In the genomic region with DNA sequence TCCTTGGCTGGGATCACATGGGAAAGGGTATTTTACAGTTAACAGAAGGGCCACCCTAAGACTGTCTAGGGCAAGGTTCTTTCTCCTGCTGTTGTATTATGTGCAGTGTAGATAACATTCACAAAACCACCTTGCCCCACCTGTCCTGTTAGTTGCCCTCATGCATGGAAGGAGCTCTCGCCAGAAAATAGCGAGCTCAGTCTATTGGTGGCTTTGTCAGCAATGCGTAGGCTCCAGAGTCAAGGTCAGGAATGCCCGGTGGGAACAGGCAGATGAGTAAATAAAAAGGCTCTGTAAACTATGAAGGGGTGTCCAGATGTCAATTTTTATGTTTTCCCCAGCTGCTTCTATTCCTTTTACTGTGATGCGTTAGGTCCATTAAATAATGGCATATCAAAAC, we compare ENCODE assay signal across 32 cellular contexts.
"Had no signal": no experiment of that assay in that cellular context is flagged by ENCODE, and none has a peak within 500 bp of the region (broad histone marks: within the 10 kb centered on the region; RNA-seq: fewer than 3 reads in every experiment).

No MANE protein-coding gene starts in this region.

- H3K27ac ChIP-seq: Peyer's patch, SJSA1 had no signal

- H3K9me3 ChIP-seq: MG63, Peyer's patch, SJSA1, SK-N-SH had no signal

- FAIRE-seq: bronchial epithelial cell, TTC549 had no signal

- DNase-seq: activated CD4-positive, alpha-beta memory T cell treated with anti-CD3 and anti-CD28 coated beads, Interleukin-2, amount 10 ng/mL, durations not matched to agents 7 days and 5 days; activated CD4-positive, alpha-beta T cell treated with anti-CD3 and anti-CD28 coated beads for 4 hours; activated CD8-positive, alpha-beta memory T cell treated with anti-CD3 and anti-CD28 coated beads for 24 hours; activated CD8-positive, alpha-beta memory T cell treated with anti-CD3 and anti-CD28 coated beads, Interleukin-2, amount 10 ng/mL, durations not matched to agents 7 days and 5 days; activated CD8-positive, alpha-beta memory T cell treated with anti-CD3 and anti-CD28 coated beads, Interleukin-2, amount 50 U/mL, for 48 hours; activated effector memory CD4-positive, alpha-beta T cell treated with Interleukin-2 at 50 U/mL for 16 hours; activated naive CD4-positive, alpha-beta T cell treated with anti-CD3 and anti-CD28 coated beads, Interleukin-2, amount 10 ng/mL, durations not matched to agents 7 days and 5 days; activated naive CD8-positive, alpha-beta T cell treated with anti-CD3 and anti-CD28 coated beads, Interleukin-2, amount 50 U/mL, for 24 hours; activated T-cell treated with anti-CD3 and anti-CD28 coated beads, Interleukin-2, amount 50 U/mL, for 48 hours; anterior cingulate cortex; caudate nucleus; cerebellar nuclear complex; Kasumi-1; KG1; MG63; NCI-H1048; NCI-H1436 treated with DMSO at 0.1 percent for 48 hours; NCI-H187 treated with DMSO at 0.1 percent for 48 hours; NCI-H2081; NCI-H446; NCI-H524 treated with DMSO at 0.1 percent for 48 hours; NCI-H82; NK-92 treated with Interleukin-12 subunit alpha and Interleukin-12 subunit beta, amount 100 ng/mL, for 24 hours; Peyer's patch; RPMI8226; SHP77 treated with DMSO at 0.1 percent for 48 hours; SK-N-SH had no signal

- H3K4me3 ChIP-seq: MG63, Peyer's patch, SJSA1 had no signal

- H3K36me3 ChIP-seq: MG63, Peyer's patch, SJSA1 had no signal

- H3K4me1 ChIP-seq: Peyer's patch, SJSA1 had no signal

- ATAC-seq: activated CD4-positive, CD25-positive, alpha-beta regulatory T cell treated with anti-CD3 and anti-CD28 coated beads, Interleukin-2, amount 50 U/mL, for 24 hours; activated CD8-positive, alpha-beta memory T cell treated with anti-CD3 and anti-CD28 coated beads, Interleukin-2, amount 10 ng/mL, durations not matched to agents 7 days and 5 days; activated naive CD8-positive, alpha-beta T cell treated with anti-CD3 and anti-CD28 coated beads, Interleukin-2, amount 50 U/mL, for 24 hours; WTC11 had no signal

- H3K4me2 ChIP-seq: SK-N-SH had no signal

- H3K27me3 ChIP-seq: MG63, Peyer's patch had no signal
